Comparison of ENCODE assay signal across 8 cellular contexts in genomic region chr14:93936245-93936644, GRCh38. TPM values are rescaled to one million over a fixed set of nuclear protein-coding genes. Genes with fewer than 3 reads are reported as not detected.
DNase-seq lines count a peak whose midpoint lies in the region; ATAC-seq, FAIRE-seq and TF ChIP-seq lines count a peak whose summit lies in the region.

No MANE protein-coding gene starts in this region.

- H3K36me3 ChIP-seq in GM23338 (ENCODE audit: insufficient read depth) (no peaks in the 10 kb centered on the region), PC-3 (ENCODE audit: low read depth, low read length) (no peaks in the 10 kb centered on the region), ascending aorta (peaks cover 51 to 71% of the 10 kb centered on the region in 2 donors)

- intact Hi-C loops in CD4-positive, alpha-beta T cell (cut with DNase I, micrococcal nuclease) = loop anchor here in 1 of 2 experiments (5.0 kb wide), 1 partner anchor 246 kb away; no protein-coding TSS in a partner anchor
- intact Hi-C loops in PC-3 (cut with micrococcal nuclease) = loop anchor here (2.0 kb wide), 1 partner anchor 201 kb away; no protein-coding TSS in a partner anchor
- intact Hi-C loops in ascending aorta (cut with DNase I) = no loop called here

- POLR2A ChIA-PET in CD4-positive, alpha-beta T cell (lab: Charles Lee) = interaction anchor here (6.4 kb wide), 1 partner anchor 34 kb away, joined by 80 read pairs; no protein-coding TSS in a partner anchor
- POLR2A ChIA-PET in PC-3 (lab: Charles Lee; ENCODE audit: unreplicated experiment) = no interaction called here

- H2AFZ ChIP-seq in GM23338 (no peak overlapping the region), PC-3 (ENCODE audit: low read length) (no peak overlapping the region)

- H3K27ac Mint-ChIP-seq in CD4-positive, alpha-beta T cell = no peak overlapping the region
- no peak overlapping the region for H3K27ac Mint-ChIP-seq in GM23338

- CTCF ChIA-PET in CD4-positive, alpha-beta T cell (lab: Charles Lee) = interaction anchor here (1.3 to 2.2 kb wide), 3 partner anchors 34 to 65 kb away, joined by 3 to 16 read pairs (median 3); no protein-coding TSS in a partner anchor
- CTCF ChIA-PET in PC-3 (lab: Charles Lee) = no interaction called here

- no peak for DNase-seq in CD4-positive, alpha-beta T cell
- peak; percentile 82 for DNase-seq in GM23338 (ENCODE audit: low spot score)
- peak; percentile 58 for DNase-seq in PC-3
- no peak for DNase-seq in fibroblast of pulmonary artery (ENCODE audit: low read depth)
- DNase-seq in ascending aorta (ENCODE audit: low spot score in 2 of 2) = no peak
- no peak for DNase-seq in frontal cortex (ENCODE audit: low spot score in 2 of 2)
- DNase-seq in central memory CD4-positive, alpha-beta T cell = no peak

- FAIRE-seq in frontal cortex (lab: Jason Lieb, UNC) = no peak

- H3K27me3 Mint-ChIP-seq in CD4-positive, alpha-beta T cell = peaks cover 9% of the 10 kb centered on the region
- peaks cover 26% of the 10 kb centered on the region for H3K27me3 Mint-ChIP-seq in GM23338 (ENCODE audit: insufficient read depth, low read depth, poor library complexity)

- H3K36me3 Mint-ChIP-seq in CD4-positive, alpha-beta T cell (ENCODE audit: low read depth) = no peaks in the 10 kb centered on the region
- H3K36me3 Mint-ChIP-seq in GM23338 (ENCODE audit: low read depth) = no peaks in the 10 kb centered on the region; the same call in 2 of the 3 replicates

- no peak overlapping the region for H3K9ac ChIP-seq in PC-3 (ENCODE audit: low read length)

- no TSS peak for BruUV-seq in PC-3 (replicated peaks; lab: Mats Ljungman, UMichigan)

- no peaks in the 10 kb centered on the region for H3K9me3 ChIP-seq in CD4-positive, alpha-beta T cell (ENCODE audit: control insufficient read depth, low read length)
- H3K9me3 ChIP-seq in PC-3 (ENCODE audit: low read length) (no peaks in the 10 kb centered on the region), ascending aorta (no peaks in the 10 kb centered on the region)

- H3K4me3 ChIP-seq in GM23338 (no peak overlapping the region), PC-3 (ENCODE audit: low read length) (no peak overlapping the region), fibroblast of pulmonary artery (replicated peaks; ENCODE audit: low read depth, low read length) (no peak overlapping the region), ascending aorta (no peak overlapping the region)

- peak; percentile 25 for ATAC-seq in CD4-positive, alpha-beta T cell (ENCODE audit: poor library complexity)
- ATAC-seq in GM23338 (peak; percentile 27), PC-3 (peak; percentile 46), GM19397 (IDR thresholded peaks at IDR 0.05; ENCODE audit: unreplicated experiment) (no peak)

- H3K4me3 Mint-ChIP-seq in CD4-positive, alpha-beta T cell = no peak overlapping the region
- no peak overlapping the region for H3K4me3 Mint-ChIP-seq in GM23338

- H3K79me2 ChIP-seq in GM23338 (replicated peaks; ENCODE audit: insufficient read depth) = no peaks in the 10 kb centered on the region
- no peaks in the 10 kb centered on the region for H3K79me2 ChIP-seq in PC-3 (ENCODE audit: low read length)

- H3K4me2 ChIP-seq in GM23338 (no peak overlapping the region), PC-3 (ENCODE audit: low read length) (no peak overlapping the region)

- no peaks in the 10 kb centered on the region for H3K4me1 ChIP-seq in GM23338 (ENCODE audit: insufficient read depth)
- H3K4me1 ChIP-seq in PC-3 (ENCODE audit: insufficient read depth, low read length) = peaks cover 13% of the 10 kb centered on the region
- peaks cover 0 to 13% of the 10 kb centered on the region in 2 donors for H3K4me1 ChIP-seq in ascending aorta

- no peaks in the 10 kb centered on the region for H4K20me1 ChIP-seq in GM23338 (replicated peaks; ENCODE audit: insufficient read depth)
- no peaks in the 10 kb centered on the region for H4K20me1 ChIP-seq in PC-3 (ENCODE audit: low read length)

- TF ChIP-seq CTCF in CD4-positive, alpha-beta T cell (IDR thresholded peaks at IDR 0.05) = peak; percentile 58
- TF ChIP-seq CTCF in GM23338 (conservative IDR thresholded peaks at IDR 0.05; ENCODE audit: low read depth in 2 of 2) (peak; percentile 73 to 77), PC-3 (conservative IDR thresholded peaks at IDR 0.05; ENCODE audit: low read depth, low read length) (peak; percentile 68; the same call in 1 of the 2 replicates), fibroblast of pulmonary artery (IDR thresholded peaks at IDR 0.05; ENCODE audit: low read length, missing control alignments) (peak; percentile 44), ascending aorta (IDR thresholded peaks at IDR 0.05) (peak in 1 of 3 experiments; percentile 7)

- no peaks in the 10 kb centered on the region for H3K4me1 Mint-ChIP-seq in CD4-positive, alpha-beta T cell (ENCODE audit: low read depth)
- peaks cover 8% of the 10 kb centered on the region for H3K4me1 Mint-ChIP-seq in GM23338

- no peak overlapping the region for H3K27ac ChIP-seq in CD4-positive, alpha-beta T cell (ENCODE audit: low read depth, low read length)
- H3K27ac ChIP-seq in GM23338 (ENCODE audit: low read depth) = no peak overlapping the region
- no peak overlapping the region for H3K27ac ChIP-seq in PC-3 (ENCODE audit: low read length)
- H3K27ac ChIP-seq in ascending aorta = no peak overlapping the region

- H3F3A ChIP-seq in GM23338 (replicated peaks; ENCODE audit: low read depth) (0 out of 2 replicates have a peak, but pooled peaks cover 3% of the 10 kb centered on the region), PC-3 (ENCODE audit: low read length, unreplicated experiment) (no peaks in the 10 kb centered on the region)

- H3K9me2 ChIP-seq in GM23338 (ENCODE audit: insufficient read depth) = no peaks in the 10 kb centered on the region
- H3K9me2 ChIP-seq in PC-3 (replicated peaks; ENCODE audit: low read length) = no peaks in the 10 kb centered on the region

- peaks cover 7% of the 10 kb centered on the region for H3K27me3 ChIP-seq in CD4-positive, alpha-beta T cell (ENCODE audit: control insufficient read depth, insufficient read depth, low read length)
- H3K27me3 ChIP-seq in GM23338 (ENCODE audit: insufficient read depth) (peaks cover 17% of the 10 kb centered on the region), PC-3 (ENCODE audit: low read length) (no peaks in the 10 kb centered on the region; the same call in 1 of the 2 replicates), ascending aorta (no peaks in the 10 kb centered on the region)

- H3K9me3 Mint-ChIP-seq in CD4-positive, alpha-beta T cell = no peaks in the 10 kb centered on the region
- peaks cover 3% of the 10 kb centered on the region; the same call in 1 of the 3 replicates for H3K9me3 Mint-ChIP-seq in GM23338

TF ChIP-seq in GM23338, 12 proteins besides CTCF, POLR2A, EP300 and RAD21 (continues in another document):
- no peak for TF ChIP-seq ZNF114 (CRISPR knock-in tag; IDR thresholded peaks at IDR 0.05)

RNA-seq across cellular contexts. Expression of gene FAM181A, which starts 9.1 kb away (rescaled TPM):
- not detected for total RNA-seq in CD4-positive, alpha-beta T cell
- not detected in 2 replicates for total RNA-seq in GM23338 (2014; rRNA removed; shearing (Covaris generic))
- polyA plus RNA-seq in GM23338 (2016; fragmentation: Nextera tagmentation; extraction: Ambion mirVana) = not detected in 2 replicates
- not detected in 2 replicates for total RNA-seq in PC-3 (2014; rRNA removed)
- total RNA-seq in ascending aorta = not detected
- total RNA-seq in frontal cortex = 2.4 TPM

RNA-seq across cellular contexts. Expression of gene ASB2, which starts 40.1 kb away (rescaled TPM):
- total RNA-seq in CD4-positive, alpha-beta T cell = 1 to 10 TPM in 1 of 2 experiments, under 1 TPM in 1; 0.98 to 1.2 TPM
- 1.2 and 2.3 TPM in 2 replicates for total RNA-seq in GM23338 (2014; rRNA removed; shearing (Covaris generic))
- 1.5 and 1.7 TPM in 2 replicates for polyA plus RNA-seq in GM23338 (2016; fragmentation: Nextera tagmentation; extraction: Ambion mirVana)
- total RNA-seq in PC-3 (2014; rRNA removed) = 0.12 and 0.22 TPM in 2 replicates
- total RNA-seq in ascending aorta = 58.6 TPM
- under 0.01 TPM for total RNA-seq in frontal cortex

Comparison
In these comparisons a context has a peak if more than half of its experiments do, and no peak if none do; other contexts are left out.
1. DNase-seq: peak in GM23338 (single experiment) and PC-3 (single experiment); none in CD4-positive, alpha-beta T cell (0 of 10), fibroblast of pulmonary artery (single experiment), ascending aorta (0 of 2), frontal cortex (0 of 2) and central memory CD4-positive, alpha-beta T cell (single experiment).
2. RNA of gene ASB2, which starts 40.1 kb away (total RNA-seq): 58.6 TPM in ascending aorta (single experiment); 1.2 to 2.3 TPM in GM23338, 0.98 to 1.2 TPM in CD4-positive, alpha-beta T cell, 0.12 to 0.22 TPM in PC-3 and under 0.01 TPM in frontal cortex (single experiment); every median in the first group is over 10 times any median in the second.